In the genomic region with DNA sequence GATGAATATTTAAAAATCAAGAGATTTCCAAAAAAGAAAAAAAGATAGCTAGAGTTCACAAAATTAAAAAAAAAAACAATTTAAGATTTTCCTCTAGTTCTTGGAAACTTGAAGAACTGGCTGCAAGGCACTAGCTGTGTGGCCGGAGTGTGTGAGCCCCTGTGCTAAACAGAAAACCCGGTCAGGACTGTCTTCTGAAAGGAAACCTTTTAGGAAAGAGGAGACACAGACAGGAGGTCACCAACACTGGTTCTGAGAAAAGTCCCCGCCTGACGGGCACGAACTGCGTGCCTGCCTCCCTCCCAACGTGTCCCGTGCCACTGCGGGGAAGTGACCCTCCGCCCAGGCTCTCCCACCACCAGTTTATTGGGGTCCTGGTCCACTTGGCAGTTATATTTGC, we compare ENCODE assay signal across 31 cellular contexts. TPM values are rescaled to one million over a fixed set of nuclear protein-coding genes. Genes with fewer than 3 reads are reported as not detected.
"Had no signal": no experiment of that assay in that cellular context is flagged by ENCODE, and none has a peak within 500 bp of the region (broad histone marks: within the 10 kb centered on the region; RNA-seq: fewer than 3 reads in every experiment).

No MANE protein-coding gene starts in this region.

- H3K4me3 ChIP-seq: ascending aorta, Peyer's patch, SJSA1 had no signal

- H3K27ac ChIP-seq: ascending aorta, Peyer's patch, SJSA1 had no signal

- ATAC-seq: activated CD8-positive, alpha-beta memory T cell treated with anti-CD3 and anti-CD28 coated beads, Interleukin-2, amount 10 ng/mL, durations not matched to agents 7 days and 5 days; PC-3 had no signal

- H3K27me3 ChIP-seq: ascending aorta, Peyer's patch, SJSA1 had no signal

- H3K9me3 ChIP-seq: ascending aorta, Peyer's patch, SJSA1, SK-N-SH had no signal

- H3K4me1 ChIP-seq: ascending aorta, Peyer's patch, SJSA1 had no signal

- DNase-seq: activated CD4-positive, alpha-beta memory T cell treated with anti-CD3 and anti-CD28 coated beads, Interleukin-2, amount 10 ng/mL, durations not matched to agents 7 days and 5 days; activated CD4-positive, alpha-beta T cell treated with anti-CD3 and anti-CD28 coated beads for 1 hour; activated CD4-positive, alpha-beta T cell treated with anti-CD3 and anti-CD28 coated beads for 48 hours; activated CD4-positive, CD25-positive, alpha-beta regulatory T cell; activated CD8-positive, alpha-beta memory T cell treated with anti-CD3 and anti-CD28 coated beads for 24 hours; activated CD8-positive, alpha-beta memory T cell treated with anti-CD3 and anti-CD28 coated beads, Interleukin-2, amount 10 ng/mL, durations not matched to agents 7 days and 5 days; activated CD8-positive, alpha-beta memory T cell treated with anti-CD3 and anti-CD28 coated beads, Interleukin-2, amount 50 U/mL, for 48 hours; activated effector memory CD4-positive, alpha-beta T cell treated with Interleukin-2 at 50 U/mL for 16 hours; activated naive CD8-positive, alpha-beta T cell treated with anti-CD3 and anti-CD28 coated beads, Interleukin-2, amount 10 ng/mL, durations not matched to agents 7 days and 5 days; activated T-cell treated with anti-CD3 and anti-CD28 coated beads, Interleukin-2, amount 50 U/mL, for 48 hours; amygdala; caudate nucleus; Kasumi-1; KG1; MM.1S; MV-4-11; NCI-H1092; NCI-H1436 treated with DMSO at 0.1 percent for 48 hours; NCI-H1694 treated with DMSO at 0.1 percent for 48 hours; NCI-H2029; NCI-H345; NCI-H524 treated with DMSO at 0.1 percent for 48 hours; PC-3; Peyer's patch; RPMI8226; SHP77 treated with DMSO at 0.1 percent for 48 hours; SK-N-SH had no signal

RNA-seq across cellular contexts. Expression of a gene that starts 18.6 kb away (rescaled TPM):
- total RNA-seq: activated CD4-positive, alpha-beta memory T cell treated with anti-CD3 and anti-CD28 coated beads, Interleukin-2, amount 10 ng/mL, durations not matched to agents 7 days and 5 days; activated CD8-positive, alpha-beta memory T cell treated with anti-CD3 and anti-CD28 coated beads, Interleukin-2, amount 10 ng/mL, durations not matched to agents 7 days and 5 days; activated naive CD8-positive, alpha-beta T cell treated with anti-CD3 and anti-CD28 coated beads, Interleukin-2, amount 10 ng/mL, durations not matched to agents 7 days and 5 days; ascending aorta; NCI-H460; Peyer's patch had no signal
- polyA plus RNA-seq: adipose tissue had no signal
